In genomic region chr5:124634820-124635323, GRCh38 we compare ENCODE assay signal across 15 cellular contexts.
A peak's percentile ranks its signal among the peaks of the same experiment; 100 is the strongest.
DNase-seq lines count a peak whose midpoint lies in the region; ATAC-seq and TF ChIP-seq lines count a peak whose summit lies in the region.
"Had no signal": no experiment of that assay in that cellular context is flagged by ENCODE, and none has a peak within 500 bp of the region (broad histone marks: within the 10 kb centered on the region; RNA-seq: fewer than 3 reads in every experiment).

No MANE protein-coding gene starts in this region.

- no peaks in the 10 kb centered on the region for H3K27me3 Mint-ChIP-seq in brain
- no peaks in the 10 kb centered on the region for H3K27me3 Mint-ChIP-seq in mesothelial cell of epicardium (ENCODE audit: low read depth)
- H3K27me3 Mint-ChIP-seq in natural killer cell treated with Interleukin-12 subunit alpha and Interleukin-12 subunit beta and Interleukin-15 and Interleukin-18, amount 100 ng/mL, for 72 hours = peaks cover 28 to 46% of the 10 kb centered on the region in 2 donors

- ATAC-seq in HG03439 (IDR thresholded peaks at IDR 0.05; ENCODE audit: unreplicated experiment) = peak; percentile 48
- ATAC-seq in natural killer cell treated with Interleukin-12 subunit alpha and Interleukin-12 subunit beta and Interleukin-15 and Interleukin-18, amount 100 ng/mL, for 72 hours = no peak
- no peak for ATAC-seq in GM21723 (IDR thresholded peaks at IDR 0.05; ENCODE audit: unreplicated experiment)
- ATAC-seq: activated T-helper 17 cell treated with anti-CD3 and anti-CD28 coated beads, Interleukin-2, amount 50 U/mL, for 72 hours; stimulated activated naive CD8-positive, alpha-beta T cell treated with anti-CD3 and anti-CD28 coated beads, Interleukin-15, Interleukin-2, amounts not matched to agents 100 U/mL and 50 U/mL, for 24 hours had no signal

- H3K36me3 Mint-ChIP-seq in brain (peaks cover 74% of the 10 kb centered on the region), mesothelial cell of epicardium (peaks cover under 1% of the 10 kb centered on the region)
- no peaks in the 10 kb centered on the region for H3K36me3 Mint-ChIP-seq in natural killer cell treated with Interleukin-12 subunit alpha and Interleukin-12 subunit beta and Interleukin-15 and Interleukin-18, amount 100 ng/mL, for 72 hours

- H3K4me1 Mint-ChIP-seq in brain (peaks cover 69% of the 10 kb centered on the region), mesothelial cell of epicardium (peaks cover 50% of the 10 kb centered on the region)
- H3K4me1 Mint-ChIP-seq in natural killer cell treated with Interleukin-12 subunit alpha and Interleukin-12 subunit beta and Interleukin-15 and Interleukin-18, amount 100 ng/mL, for 72 hours (ENCODE audit: low read depth in 2 of 2) = no peaks in the 10 kb centered on the region
- H3K4me1 Mint-ChIP-seq: activated CD4-positive, alpha-beta T cell treated with anti-CD3 and anti-CD28 coated beads, Interleukin-2, amount 10 ng/mL, durations not matched to agents 7 days and 5 days; activated T-helper 17 cell treated with anti-CD3 and anti-CD28 coated beads, Interleukin-2, amount 50 U/mL, for 72 hours had no signal

- TF ChIP-seq CTCF in brain (conservative IDR thresholded peaks at IDR 0.05) (no peak), mesothelial cell of epicardium (IDR thresholded peaks at IDR 0.05; ENCODE audit: unreplicated experiment) (no peak)

- peak; percentile 71 for DNase-seq in ELR (ENCODE audit: low read depth)
- no peak for DNase-seq in mesothelial cell of epicardium (ENCODE audit: low spot score in 2 of 2, unreplicated experiment in 2 of 2)
- no peak for DNase-seq in natural killer cell treated with Interleukin-12 subunit alpha and Interleukin-12 subunit beta and Interleukin-15 and Interleukin-18, amount 100 ng/mL, for 72 hours (ENCODE audit: low spot score)
- no peak for DNase-seq in NCI-H774 (lab: John Stamatoyannopoulos, UW)
- no peak for DNase-seq in globus pallidus (ENCODE audit: low spot score)
- DNase-seq: activated CD4-positive, alpha-beta T cell treated with anti-CD3 and anti-CD28 coated beads, Interleukin-2, amount 10 ng/mL, durations not matched to agents 7 days and 5 days; endodermal cell; NCI-H2171 treated with DMSO at 0.1 percent for 48 hours; stimulated activated CD4-positive, alpha-beta T cell treated with anti-CD3 and anti-CD28 coated beads, Interleukin-4, amount 100 ng/mL, for 24 hours; stimulated activated naive CD8-positive, alpha-beta T cell treated with anti-CD3 and anti-CD28 coated beads, Interleukin-15, Interleukin-2, amounts not matched to agents 100 U/mL and 50 U/mL, for 24 hours; T-helper 1 cell had no signal

- peak overlapping the region in 3 of 5 experiments; percentile 14 to 52 (median 49) for H3K27ac Mint-ChIP-seq in brain
- H3K27ac Mint-ChIP-seq in mesothelial cell of epicardium = peak overlapping the region; percentile 72
- no peak overlapping the region for H3K27ac Mint-ChIP-seq in natural killer cell treated with Interleukin-12 subunit alpha and Interleukin-12 subunit beta and Interleukin-15 and Interleukin-18, amount 100 ng/mL, for 72 hours
- H3K27ac Mint-ChIP-seq: activated CD4-positive, alpha-beta T cell treated with anti-CD3 and anti-CD28 coated beads, Interleukin-2, amount 10 ng/mL, durations not matched to agents 7 days and 5 days; activated T-helper 17 cell treated with anti-CD3 and anti-CD28 coated beads, Interleukin-2, amount 50 U/mL, for 72 hours; endodermal cell had no signal

- no peak overlapping the region for H3K4me3 Mint-ChIP-seq in brain
- no peak overlapping the region for H3K4me3 Mint-ChIP-seq in mesothelial cell of epicardium
- no peak overlapping the region for H3K4me3 Mint-ChIP-seq in natural killer cell treated with Interleukin-12 subunit alpha and Interleukin-12 subunit beta and Interleukin-15 and Interleukin-18, amount 100 ng/mL, for 72 hours
- H3K4me3 Mint-ChIP-seq: activated CD4-positive, alpha-beta T cell treated with anti-CD3 and anti-CD28 coated beads, Interleukin-2, amount 10 ng/mL, durations not matched to agents 7 days and 5 days; activated T-helper 17 cell treated with anti-CD3 and anti-CD28 coated beads, Interleukin-2, amount 50 U/mL, for 72 hours; endodermal cell had no signal

- H3K9me3 Mint-ChIP-seq in brain = peaks cover 0 to 3% (median 0%) of the 10 kb centered on the region in 5 experiments
- H3K9me3 Mint-ChIP-seq in mesothelial cell of epicardium = no peaks in the 10 kb centered on the region
- peaks cover 3% of the 10 kb centered on the region for H3K9me3 Mint-ChIP-seq in natural killer cell treated with Interleukin-12 subunit alpha and Interleukin-12 subunit beta and Interleukin-15 and Interleukin-18, amount 100 ng/mL, for 72 hours
- H3K9me3 Mint-ChIP-seq: activated CD4-positive, alpha-beta T cell treated with anti-CD3 and anti-CD28 coated beads, Interleukin-2, amount 10 ng/mL, durations not matched to agents 7 days and 5 days; activated T-helper 17 cell treated with anti-CD3 and anti-CD28 coated beads, Interleukin-2, amount 50 U/mL, for 72 hours; endodermal cell had no signal

Comparison
In these comparisons a context has a peak if more than half of its experiments do, and no peak if none do; other contexts are left out.
1. H3K27ac Mint-ChIP-seq: peak in brain (3 of 5) and mesothelial cell of epicardium (single experiment); none in natural killer cell treated with Interleukin-12 subunit alpha and Interleukin-12 subunit beta and Interleukin-15 and Interleukin-18, amount 100 ng/mL, for 72 hours (0 of 2).